Comparison of ENCODE assay signal across 16 cellular contexts in the genomic region with DNA sequence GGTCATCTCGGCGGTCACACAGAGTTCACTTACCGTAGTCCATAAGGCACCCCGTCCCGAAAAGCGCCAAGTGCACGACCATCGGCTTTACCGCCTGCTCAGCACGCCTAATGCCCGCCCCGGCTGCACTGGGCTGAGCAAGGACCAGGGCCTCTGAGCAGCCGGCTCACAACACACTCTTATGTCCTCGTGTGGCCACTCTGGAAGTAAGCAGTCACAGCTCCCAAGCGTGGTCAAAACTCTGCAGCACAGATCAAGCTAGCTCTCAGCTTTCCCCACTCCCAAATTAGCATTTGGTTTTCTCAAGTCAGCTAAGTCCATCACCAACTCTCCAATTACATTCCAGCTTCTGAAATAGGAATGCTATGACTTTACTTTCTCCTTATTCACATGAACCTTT. TPM values are rescaled to one million over a fixed set of nuclear protein-coding genes. Genes with fewer than 3 reads are reported as not detected.
A peak's percentile ranks its signal among the peaks of the same experiment; 100 is the strongest.
DNase-seq lines count a peak whose midpoint lies in the region; ATAC-seq and TF ChIP-seq lines count a peak whose summit lies in the region.
"Had no signal": no experiment of that assay in that cellular context is flagged by ENCODE, and none has a peak within 500 bp of the region (broad histone marks: within the 10 kb centered on the region; RNA-seq: fewer than 3 reads in every experiment).

No MANE protein-coding gene starts in this region.

- peak; percentile 49 for ATAC-seq in Right ventricle myocardium inferior
- peak; percentile 92 to 95 (median 94) for ATAC-seq in psoas muscle
- ATAC-seq in HG03521 (IDR thresholded peaks at IDR 0.05; ENCODE audit: unreplicated experiment) = no peak
- ATAC-seq: mucosa of descending colon had no signal

- whole genome bisulfite sequencing in psoas muscle, 3 donors = 32 to 56% (median 35%) methylated on average over 15 of the region's 15 CpGs

- peak; percentile 30 for TF ChIP-seq CTCF in psoas muscle (IDR thresholded peaks at IDR 0.05)
- TF ChIP-seq CTCF in dorsolateral prefrontal cortex (IDR thresholded peaks at IDR 0.05 in 54 of 56, conservative IDR thresholded peaks at IDR 0.05 in 2 of 56; ENCODE audit: low read depth in 1 of 56, partially characterized antibody in 56 of 56) = no peak

- H3K4me1 ChIP-seq in ACC112 (ENCODE audit: control insufficient read depth, insufficient read depth, low read length, unreplicated experiment) = peaks cover 30% of the 10 kb centered on the region
- peaks cover 12% of the 10 kb centered on the region for H3K4me1 ChIP-seq in SJCRH30
- peaks cover 47% of the 10 kb centered on the region for H3K4me1 ChIP-seq in psoas muscle

- intact Hi-C loops in Right ventricle myocardium inferior (cut with DNase I) = no loop called here
- intact Hi-C loops in psoas muscle (cut with DNase I) = no loop called here
- intact Hi-C loops in dorsolateral prefrontal cortex (cut with DNase I) = no loop called here

- no peak overlapping the region for H2AFZ ChIP-seq in ACC112 (ENCODE audit: low read length, unreplicated experiment)

- no peaks in the 10 kb centered on the region for H3K9me3 ChIP-seq in SJCRH30 (replicated peaks)
- H3K9me3 ChIP-seq in psoas muscle = no peaks in the 10 kb centered on the region
- H3K9me3 ChIP-seq: A549, mucosa of descending colon, thyroid gland had no signal

- H3K79me2 ChIP-seq in ACC112 (ENCODE audit: control insufficient read depth, insufficient read depth, low read length, unreplicated experiment) = no peaks in the 10 kb centered on the region

- no peaks in the 10 kb centered on the region for H3K27me3 ChIP-seq in ACC112 (ENCODE audit: insufficient read depth, low read length)
- no peaks in the 10 kb centered on the region for H3K27me3 ChIP-seq in SJCRH30
- H3K27me3 ChIP-seq in psoas muscle (ENCODE audit: insufficient read depth in 3 of 3, low read length in 2 of 3) = peaks cover 0 to 1% (median 0%) of the 10 kb centered on the region in 3 donors
- H3K27me3 ChIP-seq in dorsolateral prefrontal cortex = no peaks in the 10 kb centered on the region
- H3K27me3 ChIP-seq: thyroid gland had no signal

- peak overlapping the region; percentile 59; the same call in 1 of the 2 replicates for H3K27ac ChIP-seq in ACC112 (ENCODE audit: low read depth, low read length)
- peak overlapping the region; percentile 9 for H3K27ac ChIP-seq in SJCRH30
- peak overlapping the region; percentile 76 for H3K27ac ChIP-seq in psoas muscle
- no peak overlapping the region for H3K27ac ChIP-seq in dorsolateral prefrontal cortex

- no peak overlapping the region for H3K4me3 ChIP-seq in ACC112 (ENCODE audit: low read depth, low read length)
- no peak overlapping the region for H3K4me3 ChIP-seq in SJCRH30
- H3K4me3 ChIP-seq in psoas muscle = no peak overlapping the region
- H3K4me3 ChIP-seq in dorsolateral prefrontal cortex = no peak overlapping the region
- H3K4me3 ChIP-seq: A549, mucosa of descending colon, thyroid gland had no signal

- DNase-seq in SJCRH30 (peak in 1 of 2 experiments; percentile 40), Right ventricle myocardium inferior (ENCODE audit: missing footprints) (no peak), psoas muscle (peak in 1 of 2 donors; percentile 75), HT-29 (ENCODE audit: low spot score) (no peak), SIG-M5 (lab: John Stamatoyannopoulos, UW) (no peak), dorsolateral prefrontal cortex (no peak)
- DNase-seq: activated CD4-positive, alpha-beta T cell treated with anti-CD3 and anti-CD28 coated beads, Interleukin-2, amount 50 U/mL, for 4 hours; activated effector memory CD4-positive, alpha-beta T cell treated with Interleukin-2 at 50 U/mL for 16 hours; central memory CD4-positive, alpha-beta T cell; mucosa of descending colon; NCI-H2171; retina had no signal

- H3K36me3 ChIP-seq in ACC112 (ENCODE audit: insufficient read depth, low read length) = no peaks in the 10 kb centered on the region
- H3K36me3 ChIP-seq in SJCRH30 = no peaks in the 10 kb centered on the region
- H3K36me3 ChIP-seq in psoas muscle (ENCODE audit: insufficient read depth in 1 of 2, low read depth in 1 of 2) = no peaks in the 10 kb centered on the region
- H3K36me3 ChIP-seq: thyroid gland had no signal

RNA-seq across cellular contexts. Expression of a gene that starts 57.7 kb away (rescaled TPM):
- 25.9 and 31.5 TPM in 2 replicates for total RNA-seq in SJCRH30 (2014; rRNA removed; shearing (Covaris generic))
- total RNA-seq in Right ventricle myocardium inferior (19.1 TPM), psoas muscle (10 to 100 TPM; 11.8 to 16.4 (median 15.3) TPM), dorsolateral prefrontal cortex (10 to 100 TPM; 28.2 to 60.7 (median 42.3) TPM)
- polyA plus RNA-seq in psoas muscle = 10 to 100 TPM; 11.7 to 17.5 (median 17.5) TPM
- 89.2 and 103 TPM in 2 replicates for total RNA-seq in HT-29 (2014; rRNA removed; shearing (Covaris generic))

Comparison
In these comparisons a context has a peak if more than half of its experiments do, and no peak if none do; other contexts are left out.
1. H3K27ac ChIP-seq: peak in ACC112 (single experiment), SJCRH30 (single experiment) and psoas muscle (single experiment); none in dorsolateral prefrontal cortex (0 of 59).